11 cellular contexts compared by ENCODE assay signal in genomic region chr1:227955808-227956207, GRCh38. TPM values are rescaled to one million over a fixed set of nuclear protein-coding genes. Genes with fewer than 3 reads are reported as not detected.
"Had no signal": no experiment of that assay in that cellular context is flagged by ENCODE, and none has a peak within 500 bp of the region (broad histone marks: within the 10 kb centered on the region; RNA-seq: fewer than 3 reads in every experiment).

No MANE protein-coding gene starts in this region.

- DNase-seq: GM23248, GOT3, H7, H9, HCEC 1CT, HFFc6 had no signal

- FAIRE-seq: H1, H54 had no signal

- H3K9me3 ChIP-seq: HAP-1 had no signal

- H3K36me3 ChIP-seq: HAP-1 had no signal

- H3K4me1 ChIP-seq: HAP-1 had no signal

- H3K4me3 ChIP-seq: GM23248, GM23338, HAP-1 had no signal

- H3K27ac ChIP-seq: GM23248 had no signal

RNA-seq across cellular contexts. Expression of gene WNT3A, which starts 51.0 kb away (rescaled TPM):
- total RNA-seq: GM23248, H4, HFFc6 had no signal
